Comparison of ENCODE assay signal across 21 cellular contexts in the genomic region with DNA sequence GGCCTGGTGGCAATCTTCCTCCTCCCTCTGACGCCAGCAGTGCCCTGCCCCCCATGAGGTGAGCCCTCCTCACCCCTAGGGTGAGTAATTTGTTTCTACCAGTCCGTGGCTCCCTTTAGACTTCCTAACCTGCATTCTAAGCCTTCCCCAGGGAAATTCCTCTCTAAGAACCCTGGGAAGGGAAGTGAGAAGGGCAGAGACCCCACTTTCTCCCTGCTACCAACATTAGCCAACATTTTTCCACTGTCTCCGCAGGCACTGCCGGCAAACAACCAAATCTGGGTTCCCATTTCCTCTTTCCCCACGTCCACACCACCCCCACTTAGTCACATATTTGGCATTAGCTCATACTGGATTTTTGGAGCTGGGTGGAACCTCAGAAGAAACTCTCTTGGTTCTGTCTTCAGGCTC.
A peak's percentile ranks its signal among the peaks of the same experiment; 100 is the strongest.
DNase-seq lines count a peak whose midpoint lies in the region; ATAC-seq, FAIRE-seq and TF ChIP-seq lines count a peak whose summit lies in the region.
"Had no signal": no experiment of that assay in that cellular context is flagged by ENCODE, and none has a peak within 500 bp of the region (broad histone marks: within the 10 kb centered on the region; RNA-seq: fewer than 3 reads in every experiment).

No MANE protein-coding gene starts in this region.

- WGBS in transverse colon (ENCODE audit: low coverage in 1 of 2), 2 donors: 72 to 85% methylated on average over 3 to 5 of the region's 5 CpGs
- 78 to 82% methylated on average over 5 of the region's 5 CpGs for WGBS in pancreas, 2 donors

- POLR2A ChIA-PET in PC-3 (lab: Charles Lee; ENCODE audit: unreplicated experiment): no interaction called here

- intact Hi-C loops in PC-3 (cut with micrococcal nuclease) (no loop called here), transverse colon (cut with DNase I; ENCODE audit: low total_unique reads) (no loop called here), pancreas (cut with DNase I) (no loop called here)

- FAIRE-seq in pancreas (lab: Jason Lieb, UNC): no peak
- FAIRE-seq: GM12891, HepG2 had no signal

- DNase-seq in PC-3 (peak; percentile 50), coronary artery (ENCODE audit: low spot score) (no peak), mesothelial cell of epicardium (ENCODE audit: low spot score in 2 of 2, unreplicated experiment in 2 of 2) (no peak), transverse colon (no peak), pancreas (no peak), GM13976 (ENCODE audit: low spot score) (no peak)
- no peak for DNase-seq in activated effector memory CD4-positive, alpha-beta T cell treated with Interleukin-2 at 50 U/mL for 16 hours
- DNase-seq: activated CD4-positive, alpha-beta T cell treated with anti-CD3 and anti-CD28 coated beads, Interleukin-2, amount 10 ng/mL, durations not matched to agents 7 days and 5 days; activated naive CD4-positive, alpha-beta T cell; AML-193; aorta; colonic mucosa; GF-D8; head of caudate nucleus; NCI-H2029; NCI-H524 treated with DMSO at 0.1 percent for 48 hours; SK-N-SH; stimulated activated CD4-positive, alpha-beta T cell treated with anti-CD3 and anti-CD28 coated beads, Interleukin-1b, Interleukin-23, amount 100 ng/mL, for 48 hours had no signal

- H3K4me1 Mint-ChIP-seq in mesothelial cell of epicardium: peaks cover 57% of the 10 kb centered on the region
- H3K4me1 Mint-ChIP-seq: activated CD4-positive, alpha-beta T cell treated with anti-CD3 and anti-CD28 coated beads, Interleukin-2, amount 10 ng/mL, durations not matched to agents 7 days and 5 days; memory B cell had no signal

- TF ChIP-seq CTCF in PC-3 (conservative IDR thresholded peaks at IDR 0.05; ENCODE audit: low read depth, low read length) (no peak), coronary artery (IDR thresholded peaks at IDR 0.05) (no peak), mesothelial cell of epicardium (IDR thresholded peaks at IDR 0.05; ENCODE audit: unreplicated experiment) (no peak), transverse colon (IDR thresholded peaks at IDR 0.05) (no peak), pancreas (IDR thresholded peaks at IDR 0.05) (no peak), GM13976 (IDR thresholded peaks at IDR 0.05; ENCODE audit: borderline replicate concordance, control extremely low read depth, extremely low read depth, insufficient read depth, missing control alignments) (no peak)

- H3K36me3 ChIP-seq in PC-3 (ENCODE audit: low read depth, low read length): peaks cover 4% of the 10 kb centered on the region; the same call in 1 of the 2 replicates
- H3K36me3 ChIP-seq in transverse colon: peaks cover 0 to 4% (median 0%) of the 10 kb centered on the region in 4 donors
- H3K36me3 ChIP-seq in pancreas: no peaks in the 10 kb centered on the region
- H3K36me3 ChIP-seq: colonic mucosa had no signal

- in situ Hi-C loops in transverse colon (cut with MboI; ENCODE audit: low pct_ligation_motif_present in 1 of 4, low pct_unique_long_range_greater_than_20kb in 1 of 4, low sequenced_read_pairs in 3 of 4): no loop called here
- in situ Hi-C loops in GM13976 (cut with MboI; ENCODE audit: low sequenced_read_pairs, unreplicated experiment): no loop called here

- no peaks in the 10 kb centered on the region for H3K9me3 ChIP-seq in PC-3 (ENCODE audit: low read length)
- H3K9me3 ChIP-seq in transverse colon: no peaks in the 10 kb centered on the region
- no peaks in the 10 kb centered on the region for H3K9me3 ChIP-seq in pancreas
- H3K9me3 ChIP-seq: colonic mucosa, SK-N-SH had no signal

- H3K79me2 ChIP-seq in PC-3 (ENCODE audit: low read length): no peaks in the 10 kb centered on the region

- ATAC-seq in PC-3: no peak
- ATAC-seq in pancreas: no peak
- ATAC-seq: HepG2 had no signal

- CTCF ChIA-PET in PC-3 (lab: Charles Lee): no interaction called here

- peaks cover 77% of the 10 kb centered on the region for H3K4me1 ChIP-seq in PC-3 (ENCODE audit: insufficient read depth, low read length)
- peaks cover 14 to 48% (median 23%) of the 10 kb centered on the region in 4 donors for H3K4me1 ChIP-seq in transverse colon
- H3K4me1 ChIP-seq in pancreas: no peaks in the 10 kb centered on the region

- no peaks in the 10 kb centered on the region for H3K9me2 ChIP-seq in PC-3 (replicated peaks; ENCODE audit: low read length)
- H3K9me2 ChIP-seq: SK-N-SH had no signal

- H4K20me1 ChIP-seq in PC-3 (ENCODE audit: low read length): no peaks in the 10 kb centered on the region

- H3K9ac ChIP-seq in PC-3 (ENCODE audit: low read length): peak overlapping the region; percentile 6; the same call in 1 of the 2 replicates
- H3K9ac ChIP-seq: SK-N-SH had no signal

- peaks cover 5% of the 10 kb centered on the region for H3K36me3 Mint-ChIP-seq in mesothelial cell of epicardium
- H3K36me3 Mint-ChIP-seq: memory B cell had no signal

- H3K27me3 ChIP-seq in PC-3 (ENCODE audit: low read length) (no peaks in the 10 kb centered on the region), transverse colon (no peaks in the 10 kb centered on the region), pancreas (no peaks in the 10 kb centered on the region)
- H3K27me3 ChIP-seq: colonic mucosa had no signal

- H3K4me3 ChIP-seq in PC-3 (ENCODE audit: low read length) (no peak overlapping the region), coronary artery (no peak overlapping the region), transverse colon (no peak overlapping the region), pancreas (no peak overlapping the region)
- H3K4me3 ChIP-seq: colonic mucosa had no signal

- H3K9me3 Mint-ChIP-seq in mesothelial cell of epicardium: no peaks in the 10 kb centered on the region
- H3K9me3 Mint-ChIP-seq: activated CD4-positive, alpha-beta T cell treated with anti-CD3 and anti-CD28 coated beads, Interleukin-2, amount 10 ng/mL, durations not matched to agents 7 days and 5 days; memory B cell had no signal

- no peaks in the 10 kb centered on the region for H3K27me3 Mint-ChIP-seq in mesothelial cell of epicardium (ENCODE audit: low read depth)

- peak overlapping the region; percentile 49 for H2AFZ ChIP-seq in PC-3 (ENCODE audit: low read length)

- H3F3A ChIP-seq in PC-3 (ENCODE audit: low read length, unreplicated experiment): no peaks in the 10 kb centered on the region

- TF ChIP-seq EP300 in transverse colon (IDR thresholded peaks at IDR 0.05; ENCODE audit: low read depth): no peak

- H3K27ac Mint-ChIP-seq in mesothelial cell of epicardium: peak overlapping the region; percentile 57
- H3K27ac Mint-ChIP-seq: activated CD4-positive, alpha-beta T cell treated with anti-CD3 and anti-CD28 coated beads, Interleukin-2, amount 10 ng/mL, durations not matched to agents 7 days and 5 days; memory B cell had no signal

- BruUV-seq in PC-3 (replicated peaks; lab: Mats Ljungman, UMichigan): no TSS peak

- peak overlapping the region; percentile 30 for H3K4me2 ChIP-seq in PC-3 (ENCODE audit: low read length)
- H3K4me2 ChIP-seq: SK-N-SH had no signal

- H3K27ac ChIP-seq in PC-3 (ENCODE audit: low read length): peak overlapping the region; percentile 67
- peak overlapping the region; percentile 66 to 71 for H3K27ac ChIP-seq in coronary artery
- peak overlapping the region; percentile 20 to 86 (median 68) for H3K27ac ChIP-seq in transverse colon
- H3K27ac ChIP-seq in pancreas: no peak overlapping the region
- H3K27ac ChIP-seq: colonic mucosa had no signal

- no peak for TF ChIP-seq POLR2A in transverse colon (IDR thresholded peaks at IDR 0.05)

- no peak overlapping the region for H3K4me3 Mint-ChIP-seq in mesothelial cell of epicardium
- H3K4me3 Mint-ChIP-seq: activated CD4-positive, alpha-beta T cell treated with anti-CD3 and anti-CD28 coated beads, Interleukin-2, amount 10 ng/mL, durations not matched to agents 7 days and 5 days; memory B cell had no signal

Comparison
In these comparisons a context has a peak if more than half of its experiments do, and no peak if none do; other contexts are left out.
1. H3K27ac ChIP-seq: peak in PC-3 (single experiment), coronary artery (2 of 2) and transverse colon (4 of 4); none in pancreas (0 of 4).